ENCODE assay signal across 37 cellular contexts in genomic region chr12:98431089-98431488, GRCh38.
"Had no signal": no experiment of that assay in that cellular context is flagged by ENCODE, and none has a peak within 500 bp of the region (broad histone marks: within the 10 kb centered on the region; RNA-seq: fewer than 3 reads in every experiment).

No MANE protein-coding gene starts in this region.

- H3K4me3 ChIP-seq: adrenal gland, body of pancreas, breast epithelium had no signal

- ATAC-seq: activated CD8-positive, alpha-beta T cell treated with anti-CD3 and anti-CD28 coated beads for 36 hours; activated naive CD4-positive, alpha-beta T cell treated with anti-CD3 and anti-CD28 coated beads, Interleukin-2, amount 50 U/mL, for 72 hours; activated T-cell treated with anti-CD3 and anti-CD28 coated beads, Interleukin-2, amount 50 U/mL, for 4 hours; activated T-helper 17 cell treated with anti-CD3 and anti-CD28 coated beads, Interleukin-2, amount 50 U/mL, for 72 hours; body of pancreas had no signal

- H3K27ac Mint-ChIP-seq: activated B cell treated with CpG ODN at 0.5 μM for 24 hours; activated CD4-positive, alpha-beta memory T cell treated with anti-CD3 and anti-CD28 coated beads for 36 hours; activated CD4-positive, alpha-beta T cell treated with anti-CD3 and anti-CD28 coated beads, Interleukin-2, amount 10 ng/mL, durations not matched to agents 24 days and 14 days; activated CD8-positive, alpha-beta T cell treated with anti-CD3 and anti-CD28 coated beads for 36 hours; activated naive CD4-positive, alpha-beta T cell treated with anti-CD3 and anti-CD28 coated beads for 36 hours; activated naive CD4-positive, alpha-beta T cell treated with anti-CD3 and anti-CD28 coated beads, Interleukin-2, amount 50 U/mL, for 72 hours; activated naive CD8-positive, alpha-beta T cell treated with anti-CD3 and anti-CD28 coated beads for 36 hours; activated T-cell treated with anti-CD3 and anti-CD28 coated beads, Interleukin-2, amount 50 U/mL, for 72 hours; activated T-helper 1 cell treated with anti-CD3 and anti-CD28 coated beads, Interleukin-12 subunit alpha, Interleukin-12 subunit beta, Interleukin-2, Interleukin-4 antibody, amounts not matched to agents 30 ng/mL and 10 ng/mL and 1 ng/mL, durations not matched to agents 14 hours and 24 hours and 36 hours; activated T-helper 17 cell treated with anti-CD3 and anti-CD28 coated beads, Interleukin-2, amount 50 U/mL, for 72 hours; T-helper 1 cell treated with Interleukin-12 subunit alpha and Interleukin-12 subunit beta and Interleukin-4 antibody, amounts not matched to agents 30 μg/mL and 1 μg/mL, for 36 hours; T-helper 2 cell treated with Interferon-gamma antibody and Interleukin-4, amounts not matched to agents 5 μg/mL and 100 μg/mL, for 36 hours had no signal

- H3K4me1 ChIP-seq: adrenal gland, body of pancreas, breast epithelium had no signal

- H3K4me3 Mint-ChIP-seq: activated B cell treated with CpG ODN at 0.5 μM for 24 hours; activated CD4-positive, alpha-beta memory T cell treated with anti-CD3 and anti-CD28 coated beads for 36 hours; activated CD4-positive, alpha-beta T cell treated with anti-CD3 and anti-CD28 coated beads, Interleukin-2, amount 10 ng/mL, durations not matched to agents 24 days and 14 days; activated CD8-positive, alpha-beta T cell treated with anti-CD3 and anti-CD28 coated beads for 36 hours; activated naive CD4-positive, alpha-beta T cell treated with anti-CD3 and anti-CD28 coated beads for 36 hours; activated naive CD8-positive, alpha-beta T cell treated with anti-CD3 and anti-CD28 coated beads for 36 hours; activated T-cell treated with anti-CD3 and anti-CD28 coated beads, Interleukin-2, amount 50 U/mL, for 4 hours; activated T-cell treated with anti-CD3 and anti-CD28 coated beads, Interleukin-2, amount 50 U/mL, for 72 hours; activated T-helper 1 cell treated with anti-CD3 and anti-CD28 coated beads, Interleukin-12 subunit alpha, Interleukin-12 subunit beta, Interleukin-2, Interleukin-4 antibody, amounts not matched to agents 30 ng/mL and 10 ng/mL and 1 ng/mL, durations not matched to agents 14 hours and 24 hours and 36 hours; activated T-helper 17 cell treated with anti-CD3 and anti-CD28 coated beads, Interleukin-2, amount 50 U/mL, for 72 hours; T-helper 1 cell treated with Interleukin-12 subunit alpha and Interleukin-12 subunit beta and Interleukin-4 antibody, amounts not matched to agents 30 μg/mL and 1 μg/mL, for 36 hours; T-helper 2 cell treated with Interferon-gamma antibody and Interleukin-4, amounts not matched to agents 5 μg/mL and 100 μg/mL, for 36 hours had no signal

- FAIRE-seq: astrocyte, TTC549 had no signal

- H3K4me1 Mint-ChIP-seq: activated B cell treated with CpG ODN at 0.5 μM for 24 hours; activated CD4-positive, alpha-beta T cell treated with anti-CD3 and anti-CD28 coated beads, Interleukin-2, amount 10 ng/mL, durations not matched to agents 24 days and 14 days; activated naive CD8-positive, alpha-beta T cell treated with anti-CD3 and anti-CD28 coated beads for 36 hours; activated T-helper 17 cell treated with anti-CD3 and anti-CD28 coated beads, Interleukin-2, amount 50 U/mL, for 72 hours had no signal

- H3K36me3 ChIP-seq: adrenal gland, brain microvascular endothelial cell, breast epithelium had no signal

- DNase-seq: activated B cell treated with CpG ODN at 0.5 μM for 24 hours; activated CD4-positive, alpha-beta memory T cell treated with anti-CD3 and anti-CD28 coated beads for 36 hours; activated CD4-positive, alpha-beta T cell treated with anti-CD3 and anti-CD28 coated beads for 4 hours; activated CD4-positive, alpha-beta T cell treated with anti-CD3 and anti-CD28 coated beads, Interleukin-2, amount 10 ng/mL, durations not matched to agents 24 days and 14 days; activated CD4-positive, alpha-beta T cell treated with anti-CD3 and anti-CD28 coated beads, Interleukin-2, amount 50 U/mL, for 1 hour; activated CD4-positive, alpha-beta T cell treated with anti-CD3 and anti-CD28 coated beads, Interleukin-2, amount 50 U/mL, for 4 hours; activated CD4-positive, CD25-positive, alpha-beta regulatory T cell treated with anti-CD3 and anti-CD28 coated beads, Interleukin-2, amount 50 U/mL, for 72 hours; activated CD8-positive, alpha-beta memory T cell treated with anti-CD3 and anti-CD28 coated beads, Interleukin-2, amount 50 U/mL, for 4 hours; activated CD8-positive, alpha-beta T cell treated with anti-CD3 and anti-CD28 coated beads for 36 hours; activated effector memory CD4-positive, alpha-beta T cell treated with anti-CD3 and anti-CD28 coated beads, Interleukin-2, amount 50 U/mL, for 16 hours; activated gamma-delta T cell treated with Interleukin-2 at 50 U/mL for 16 hours; activated naive CD4-positive, alpha-beta T cell; activated naive CD4-positive, alpha-beta T cell treated with anti-CD3 and anti-CD28 coated beads for 36 hours; activated naive CD4-positive, alpha-beta T cell treated with anti-CD3 and anti-CD28 coated beads, Interleukin-2, amount 50 U/mL, for 16 hours; activated naive CD8-positive, alpha-beta T cell treated with anti-CD3 and anti-CD28 coated beads for 36 hours; activated T-cell treated with anti-CD3 and anti-CD28 coated beads for 4 hours; activated T-cell treated with anti-CD3 and anti-CD28 coated beads, Interleukin-2, amount 50 U/mL, for 1 hour; activated T-cell treated with anti-CD3 and anti-CD28 coated beads, Interleukin-2, amount 50 U/mL, for 4 hours; activated T-cell treated with anti-CD3 and anti-CD28 coated beads, Interleukin-2, amount 50 U/mL, for 72 hours; adrenal gland; amniotic stem cell; aorta; body of pancreas; brain microvascular endothelial cell; central memory CD4-positive, alpha-beta T cell; T-helper 1 cell; T-helper 2 cell; T-helper 9 cell had no signal

- H3K27ac ChIP-seq: adrenal gland, body of pancreas, brain microvascular endothelial cell, breast epithelium, VCaP had no signal

- H3K36me3 Mint-ChIP-seq: activated naive CD8-positive, alpha-beta T cell treated with anti-CD3 and anti-CD28 coated beads for 36 hours had no signal

- H3K27me3 ChIP-seq: adrenal gland, body of pancreas, brain microvascular endothelial cell, breast epithelium had no signal

- H3K9me3 ChIP-seq: adrenal gland, body of pancreas, breast epithelium had no signal

- H3K9me3 Mint-ChIP-seq: activated CD4-positive, alpha-beta T cell treated with anti-CD3 and anti-CD28 coated beads, Interleukin-2, amount 10 ng/mL, durations not matched to agents 24 days and 14 days; T-helper 1 cell treated with Interleukin-12 subunit alpha and Interleukin-12 subunit beta and Interleukin-4 antibody, amounts not matched to agents 30 μg/mL and 1 μg/mL, for 36 hours had no signal
